ENCODE assay signal across 9 cellular contexts in genomic region chr3:172490198-172490669, GRCh38. TPM values are rescaled to one million over a fixed set of nuclear protein-coding genes. Genes with fewer than 3 reads are reported as not detected.
DNase-seq lines count a peak whose midpoint lies in the region; ATAC-seq, FAIRE-seq and TF ChIP-seq lines count a peak whose summit lies in the region.
"Not testable (repeated sequence)": the region's sequence is repeated elsewhere in the genome, so short reads cannot be mapped to it uniquely, and the experiment has no call there.
"Had no signal": no experiment of that assay in that cellular context is flagged by ENCODE, and none has a peak within 500 bp of the region (broad histone marks: within the 10 kb centered on the region; RNA-seq: fewer than 3 reads in every experiment).

No MANE protein-coding gene starts in this region.

- not testable (repeated sequence) for H3K36me3 ChIP-seq in pancreas, suprapubic skin

- not testable (repeated sequence) for H3K36me3 Mint-ChIP-seq in T-helper 2 cell treated with Interferon-gamma antibody and Interleukin-4, amounts not matched to agents 5 μg/mL and 100 μg/mL, for 36 hours (ENCODE audit: low read depth); glutamatergic neuron (ENCODE audit: unreplicated experiment)
- H3K36me3 Mint-ChIP-seq in activated naive CD8-positive, alpha-beta T cell treated with anti-CD3 and anti-CD28 coated beads, Interleukin-2, amount 10 ng/mL, durations not matched to agents 7 days and 5 days: peaks cover 41% of the 10 kb centered on the region

- H3K27me3 Mint-ChIP-seq in T-helper 2 cell treated with Interferon-gamma antibody and Interleukin-4, amounts not matched to agents 5 μg/mL and 100 μg/mL, for 36 hours (ENCODE audit: low read depth): peaks cover 15% of the 10 kb centered on the region
- H3K27me3 Mint-ChIP-seq in activated naive CD8-positive, alpha-beta T cell treated with anti-CD3 and anti-CD28 coated beads, Interleukin-2, amount 10 ng/mL, durations not matched to agents 7 days and 5 days; glutamatergic neuron (ENCODE audit: unreplicated experiment): not testable (repeated sequence)

- H3K4me3 ChIP-seq in pancreas, suprapubic skin: not testable (repeated sequence)

- H3K27ac Mint-ChIP-seq in T-helper 2 cell treated with Interferon-gamma antibody and Interleukin-4, amounts not matched to agents 5 μg/mL and 100 μg/mL, for 36 hours: peak overlapping the region; percentile 80
- peak overlapping the region; percentile 84 for H3K27ac Mint-ChIP-seq in activated naive CD8-positive, alpha-beta T cell treated with anti-CD3 and anti-CD28 coated beads, Interleukin-2, amount 10 ng/mL, durations not matched to agents 7 days and 5 days
- H3K27ac Mint-ChIP-seq in glutamatergic neuron (ENCODE audit: unreplicated experiment): not testable (repeated sequence)

- not testable (repeated sequence) for TF ChIP-seq POLR2A in suprapubic skin (IDR thresholded peaks at IDR 0.05)

- not testable (repeated sequence) for TF ChIP-seq EP300 in suprapubic skin (IDR thresholded peaks at IDR 0.05)

- WGBS in pancreas, 2 donors: 14 to 21% methylated on average over 4 of the region's 4 CpGs
- 23% methylated on average over 4 of the region's 4 CpGs for whole genome bisulfite sequencing in suprapubic skin

- FAIRE-seq in pancreas (lab: Jason Lieb, UNC): peak; percentile 61

- TF ChIP-seq CTCF in glutamatergic neuron (IDR thresholded peaks at IDR 0.05; ENCODE audit: partially characterized antibody, unreplicated experiment) (peak; percentile 83), pancreas (IDR thresholded peaks at IDR 0.05) (peak; percentile 27 to 70 (median 48)), suprapubic skin (IDR thresholded peaks at IDR 0.05) (peak; percentile 61 to 89)

- H3K27me3 ChIP-seq in pancreas, suprapubic skin: not testable (repeated sequence)

- H3K27ac ChIP-seq in pancreas, suprapubic skin: not testable (repeated sequence)

- H3K9me3 Mint-ChIP-seq in T-helper 2 cell treated with Interferon-gamma antibody and Interleukin-4, amounts not matched to agents 5 μg/mL and 100 μg/mL, for 36 hours; glutamatergic neuron (ENCODE audit: unreplicated experiment): not testable (repeated sequence)
- H3K9me3 Mint-ChIP-seq in activated naive CD8-positive, alpha-beta T cell treated with anti-CD3 and anti-CD28 coated beads, Interleukin-2, amount 10 ng/mL, durations not matched to agents 7 days and 5 days: peaks cover 20% of the 10 kb centered on the region

- H3K4me1 Mint-ChIP-seq in T-helper 2 cell treated with Interferon-gamma antibody and Interleukin-4, amounts not matched to agents 5 μg/mL and 100 μg/mL, for 36 hours (ENCODE audit: low read depth); glutamatergic neuron (ENCODE audit: low read depth, unreplicated experiment): not testable (repeated sequence)
- H3K4me1 Mint-ChIP-seq in activated naive CD8-positive, alpha-beta T cell treated with anti-CD3 and anti-CD28 coated beads, Interleukin-2, amount 10 ng/mL, durations not matched to agents 7 days and 5 days: peaks cover 15% of the 10 kb centered on the region

- peak; percentile 61 for ATAC-seq in HG02798 (IDR thresholded peaks at IDR 0.05; ENCODE audit: poor library complexity, unreplicated experiment)
- ATAC-seq in activated naive CD8-positive, alpha-beta T cell treated with anti-CD3 and anti-CD28 coated beads, Interleukin-2, amount 10 ng/mL, durations not matched to agents 7 days and 5 days (ENCODE audit: low read depth): peak; percentile 72
- peak in 3 of 4 donors; percentile 88 to 96 (median 93) for ATAC-seq in pancreas

- H3K9me3 ChIP-seq in pancreas, suprapubic skin: not testable (repeated sequence)

- POLR2A ChIA-PET in activated naive CD8-positive, alpha-beta T cell treated with anti-CD3 and anti-CD28 coated beads, Interleukin-2, amount 10 ng/mL, durations not matched to agents 7 days and 5 days (lab: Charles Lee): not testable (repeated sequence)

- H3K4me3 Mint-ChIP-seq in T-helper 2 cell treated with Interferon-gamma antibody and Interleukin-4, amounts not matched to agents 5 μg/mL and 100 μg/mL, for 36 hours; glutamatergic neuron (ENCODE audit: unreplicated experiment): not testable (repeated sequence)
- peak overlapping the region; percentile 37 for H3K4me3 Mint-ChIP-seq in activated naive CD8-positive, alpha-beta T cell treated with anti-CD3 and anti-CD28 coated beads, Interleukin-2, amount 10 ng/mL, durations not matched to agents 7 days and 5 days

- peak; percentile 44 for DNase-seq in G401 (ENCODE audit: low spot score)
- peak; percentile 72 to 73 for DNase-seq in NCI-H2081 (lab: John Stamatoyannopoulos, UW)
- DNase-seq in T-helper 2 cell treated with Interferon-gamma antibody and Interleukin-4, amounts not matched to agents 5 μg/mL and 100 μg/mL, for 36 hours (ENCODE audit: low spot score): peak; percentile 57
- peak; percentile 75 for DNase-seq in activated naive CD8-positive, alpha-beta T cell treated with anti-CD3 and anti-CD28 coated beads, Interleukin-2, amount 10 ng/mL, durations not matched to agents 7 days and 5 days
- DNase-seq in glutamatergic neuron: peak; percentile 73
- DNase-seq in pancreas: peak; percentile 40 to 84 (median 62)
- peak; percentile 83 to 86 for DNase-seq in suprapubic skin (ENCODE audit: low spot score in 2 of 2)

- H3K4me1 ChIP-seq in pancreas, suprapubic skin: not testable (repeated sequence)

- intact Hi-C loops in pancreas (cut with DNase I): loop anchor here in 1 of 3 donors (10.0 kb wide), 1 partner anchor 105 kb away; no protein-coding TSS in a partner anchor

- in situ Hi-C loops in G401 (cut with HindIII; ENCODE audit: low sequenced_read_pairs): not testable (repeated sequence)

RNA-seq across cellular contexts. Expression of gene TNFSF10, which starts 33.0 kb away (rescaled TPM):
- total RNA-seq in G401 (2014; rRNA removed; shearing (Covaris generic)): not detected in 2 replicates
- total RNA-seq in activated naive CD8-positive, alpha-beta T cell treated with anti-CD3 and anti-CD28 coated beads, Interleukin-2, amount 10 ng/mL, durations not matched to agents 7 days and 5 days: 100 to 1,000 TPM; 151 to 159 TPM
- total RNA-seq in glutamatergic neuron (ENCODE audit: unreplicated experiment): not detected
- total RNA-seq in pancreas: 10 to 100 TPM in 5 of 6 donors, 1 to 10 TPM in 1; 2.6 to 46.4 (median 16.4) TPM
- polyA plus RNA-seq in pancreas: 10 to 100 TPM in 1 of 2 donors, 1 to 10 TPM in 1; 9.0 to 16.4 TPM
- 10 to 100 TPM; 56.7 to 88.7 (median 66.3) TPM for total RNA-seq in suprapubic skin

RNA-seq across cellular contexts. Expression of gene GHSR, which starts 42.0 kb away (rescaled TPM):
- not detected in 2 replicates for total RNA-seq in G401 (2014; rRNA removed; shearing (Covaris generic))
- total RNA-seq in activated naive CD8-positive, alpha-beta T cell treated with anti-CD3 and anti-CD28 coated beads, Interleukin-2, amount 10 ng/mL, durations not matched to agents 7 days and 5 days: not detected
- total RNA-seq in glutamatergic neuron (ENCODE audit: unreplicated experiment) (not detected), pancreas (under 1 TPM in 2 of 6 donors, not detected in 4; 0.22 to 0.23 TPM), suprapubic skin (not detected)
- polyA plus RNA-seq in pancreas: under 1 TPM; 0.27 to 0.85 TPM
- polyA plus RNA-seq: thymus had no signal
